In the genomic region with DNA sequence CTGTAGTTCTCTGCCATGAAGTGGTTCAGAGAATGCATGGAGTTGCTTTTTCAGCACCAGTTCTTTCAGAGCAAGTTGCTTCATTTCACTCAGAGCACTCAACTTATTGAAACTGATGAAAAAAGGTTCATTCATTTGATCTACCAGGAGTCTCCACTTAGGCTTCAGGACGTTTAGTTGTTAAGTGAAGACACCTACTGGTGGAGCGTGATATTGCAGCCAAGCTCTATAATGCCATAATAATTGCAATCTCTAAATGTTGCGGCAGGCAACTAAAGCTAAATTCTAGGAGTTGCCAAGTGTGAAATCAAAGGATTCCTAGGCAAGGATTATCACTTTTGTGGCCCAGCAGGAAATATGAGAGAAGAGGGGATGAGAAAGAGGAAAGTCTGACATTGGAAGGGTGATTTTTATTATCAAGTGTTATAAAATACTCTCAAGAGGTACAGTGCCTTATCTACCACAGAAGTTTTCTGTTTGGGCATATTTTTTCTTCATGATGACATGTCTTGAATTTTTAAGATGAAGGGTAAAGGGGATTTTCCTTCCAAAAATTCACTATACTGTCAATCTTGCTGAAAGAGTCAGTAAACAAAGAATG, we compare ENCODE assay signal across 8 cellular contexts.
DNase-seq lines count a peak whose midpoint lies in the region; ATAC-seq and TF ChIP-seq lines count a peak whose summit lies in the region.

No MANE protein-coding gene starts in this region.

- TF ChIP-seq POLR2A in uterus (IDR thresholded peaks at IDR 0.05), result no peak

- no peak overlapping the region for H3K4me3 Mint-ChIP-seq in activated CD4-positive, alpha-beta memory T cell treated with anti-CD3 and anti-CD28 coated beads, Interleukin-2, amount 10 ng/mL, durations not matched to agents 7 days and 5 days

- ATAC-seq in HG03095 (IDR thresholded peaks at IDR 0.05; ENCODE audit: unreplicated experiment), result no peak

- H3K9me3 ChIP-seq in HEK293 (ENCODE audit: control insufficient read depth, insufficient read depth, low read depth, low read length), result no peaks in the 10 kb centered on the region
- no peaks in the 10 kb centered on the region for H3K9me3 ChIP-seq in uterus

- H3K27ac ChIP-seq in HEK293 (ENCODE audit: extremely low read depth, low read depth, low read length), result no peak overlapping the region
- H3K27ac ChIP-seq in uterus, result no peak overlapping the region

- H3K9me3 Mint-ChIP-seq in activated CD4-positive, alpha-beta memory T cell treated with anti-CD3 and anti-CD28 coated beads, Interleukin-2, amount 10 ng/mL, durations not matched to agents 7 days and 5 days, result peaks cover 15% of the 10 kb centered on the region

- H3K4me3 ChIP-seq in HEK293 (ENCODE audit: low read depth, low read length), result no peak overlapping the region
- H3K4me3 ChIP-seq in uterus, result no peak overlapping the region

- POLR2A ChIA-PET in HEK293 (lab: Yijun Ruan, JAX), result no interaction called here
- POLR2A ChIA-PET in activated CD4-positive, alpha-beta memory T cell treated with anti-CD3 and anti-CD28 coated beads, Interleukin-2, amount 10 ng/mL, durations not matched to agents 7 days and 5 days (lab: Charles Lee), result interaction anchor here (1.2 kb wide), 1 partner anchor 197 kb away, joined by 3 read pairs; no protein-coding TSS in a partner anchor

- H3K27me3 ChIP-seq in uterus, result no peaks in the 10 kb centered on the region

- peaks cover 7% of the 10 kb centered on the region for H3K27me3 Mint-ChIP-seq in activated CD4-positive, alpha-beta memory T cell treated with anti-CD3 and anti-CD28 coated beads, Interleukin-2, amount 10 ng/mL, durations not matched to agents 7 days and 5 days

- intact Hi-C loops in uterus (cut with DNase I; ENCODE audit: low total_unique reads), result no loop called here

- no peak for TF ChIP-seq CTCF in HEK293 (tag by site-specific recombination; IDR thresholded peaks at IDR 0.05)
- peak in 3 of 4 experiments; percentile 13 to 27 (median 19) for TF ChIP-seq CTCF in uterus (IDR thresholded peaks at IDR 0.05)

- DNase-seq in DMS53 (lab: John Stamatoyannopoulos, UW), result peak; percentile 81
- peak; percentile 50 for DNase-seq in activated CD4-positive, alpha-beta memory T cell treated with anti-CD3 and anti-CD28 coated beads, Interleukin-2, amount 10 ng/mL, durations not matched to agents 7 days and 5 days
- DNase-seq in iris pigment epithelial cell (ENCODE audit: low read depth), result peak; percentile 69
- no peak for DNase-seq in uterus
- no peak for DNase-seq in GF-D8 (lab: John Stamatoyannopoulos, UW)
- no peak for DNase-seq in NCI-H2029 (lab: John Stamatoyannopoulos, UW)

- peaks cover 1% of the 10 kb centered on the region for H3K4me1 Mint-ChIP-seq in activated CD4-positive, alpha-beta memory T cell treated with anti-CD3 and anti-CD28 coated beads, Interleukin-2, amount 10 ng/mL, durations not matched to agents 7 days and 5 days

- H3K4me1 ChIP-seq in HEK293 (ENCODE audit: control insufficient read depth, insufficient read depth, low read length), result no peaks in the 10 kb centered on the region
- H3K4me1 ChIP-seq in uterus, result no peaks in the 10 kb centered on the region

- H3K36me3 Mint-ChIP-seq in activated CD4-positive, alpha-beta memory T cell treated with anti-CD3 and anti-CD28 coated beads, Interleukin-2, amount 10 ng/mL, durations not matched to agents 7 days and 5 days (ENCODE audit: low read depth), result peaks cover 2% of the 10 kb centered on the region

- no peak overlapping the region for H3K27ac Mint-ChIP-seq in activated CD4-positive, alpha-beta memory T cell treated with anti-CD3 and anti-CD28 coated beads, Interleukin-2, amount 10 ng/mL, durations not matched to agents 7 days and 5 days

- H3K36me3 ChIP-seq in HEK293 (ENCODE audit: control insufficient read depth in 2 of 2, insufficient read depth in 1 of 2, low read length in 2 of 2) (no peaks in the 10 kb centered on the region), uterus (no peaks in the 10 kb centered on the region)

- CTCF ChIA-PET in HEK293 (lab: Yijun Ruan, JAX), result interaction anchor here (0.6 to 2.9 kb wide), 15 partner anchors 9 to 1946 kb away, joined by 3 to 13 read pairs (median 3); no protein-coding TSS in a partner anchor
- CTCF ChIA-PET in activated CD4-positive, alpha-beta memory T cell treated with anti-CD3 and anti-CD28 coated beads, Interleukin-2, amount 10 ng/mL, durations not matched to agents 7 days and 5 days (lab: Charles Lee), result interaction anchor here (0.5 to 2.4 kb wide), 11 partner anchors 9 to 459 kb away, joined by 3 to 6 read pairs (median 4); no protein-coding TSS in a partner anchor

TF ChIP-seq in HEK293, 187 proteins besides CTCF, POLR2A, EP300 and RAD21:
- TF ChIP-seq SETDB1 (IDR thresholded peaks at IDR 0.05; ENCODE audit: insufficient read length, low read length) (peak; percentile 83), GLIS1 (tag by site-specific recombination; IDR thresholded peaks at IDR 0.05) (no peak), ZNF585B (tag by site-specific recombination; IDR thresholded peaks at IDR 0.05) (no peak), TRIM28 (IDR thresholded peaks at IDR 0.05; ENCODE audit: borderline replicate concordance, low read length) (peak; percentile 74; the same call in 1 of the 2 replicates), ZNF621 (tag by site-specific recombination; IDR thresholded peaks at IDR 0.05) (no peak)
- TF ChIP-seq, protein P1, sequence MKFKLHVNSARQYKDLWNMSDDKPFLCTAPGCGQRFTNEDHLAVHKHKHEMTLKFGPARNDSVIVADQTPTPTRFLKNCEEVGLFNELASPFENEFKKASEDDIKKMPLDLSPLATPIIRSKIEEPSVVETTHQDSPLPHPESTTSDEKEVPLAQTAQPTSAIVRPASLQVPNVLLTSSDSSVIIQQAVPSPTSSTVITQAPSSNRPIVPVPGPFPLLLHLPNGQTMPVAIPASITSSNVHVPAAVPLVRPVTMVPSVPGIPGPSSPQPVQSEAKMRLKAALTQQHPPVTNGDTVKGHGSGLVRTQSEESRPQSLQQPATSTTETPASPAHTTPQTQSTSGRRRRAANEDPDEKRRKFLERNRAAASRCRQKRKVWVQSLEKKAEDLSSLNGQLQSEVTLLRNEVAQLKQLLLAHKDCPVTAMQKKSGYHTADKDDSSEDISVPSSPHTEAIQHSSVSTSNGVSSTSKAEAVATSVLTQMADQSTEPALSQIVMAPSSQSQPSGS (tag by site-specific recombination; IDR thresholded peaks at IDR 0.05; ENCODE audit: low read depth), result no peak
- TF ChIP-seq, protein P2, sequence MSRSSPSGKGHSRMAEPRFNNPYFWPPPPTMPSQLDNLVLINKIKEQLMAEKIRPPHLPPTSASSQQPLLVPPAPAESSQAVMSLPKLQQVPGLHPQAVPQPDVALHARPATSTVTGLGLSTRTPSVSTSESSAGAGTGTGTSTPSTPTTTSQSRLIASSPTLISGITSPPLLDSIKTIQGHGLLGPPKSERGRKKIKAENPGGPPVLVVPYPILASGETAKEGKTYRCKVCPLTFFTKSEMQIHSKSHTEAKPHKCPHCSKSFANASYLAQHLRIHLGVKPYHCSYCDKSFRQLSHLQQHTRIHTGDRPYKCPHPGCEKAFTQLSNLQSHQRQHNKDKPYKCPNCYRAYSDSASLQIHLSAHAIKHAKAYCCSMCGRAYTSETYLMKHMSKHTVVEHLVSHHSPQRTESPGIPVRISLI (tag by site-specific recombination; IDR thresholded peaks at IDR 0.05), result no peak

Comparison
In these comparisons a context has a peak if more than half of its experiments do, and no peak if none do; other contexts are left out.
1. DNase-seq: peak in DMS53 (single experiment), activated CD4-positive, alpha-beta memory T cell treated with anti-CD3 and anti-CD28 coated beads, Interleukin-2, amount 10 ng/mL, durations not matched to agents 7 days and 5 days (single experiment) and iris pigment epithelial cell (single experiment); none in uterus (0 of 2), GF-D8 (single experiment) and NCI-H2029 (single experiment).